Comparison of ENCODE assay signal across 25 cellular contexts in genomic region chr5:42315214-42315613, GRCh38.
"Had no signal": no experiment of that assay in that cellular context is flagged by ENCODE, and none has a peak within 500 bp of the region (broad histone marks: within the 10 kb centered on the region; RNA-seq: fewer than 3 reads in every experiment).

No MANE protein-coding gene starts in this region.

- H3K4me3 Mint-ChIP-seq: dendritic cell treated with granulocyte-macrophage colony-stimulating factor and Interleukin-4, amounts not matched to agents 40 ng/mL and 50 ng/mL, for 4 days; effector memory CD8-positive, alpha-beta T cell; endodermal cell; mesothelial cell of epicardium; naive B cell had no signal

- H3K4me1 Mint-ChIP-seq: endodermal cell, mesothelial cell of epicardium, naive B cell had no signal

- H3K27ac Mint-ChIP-seq: dendritic cell treated with granulocyte-macrophage colony-stimulating factor and Interleukin-4, amounts not matched to agents 40 ng/mL and 50 ng/mL, for 4 days; effector memory CD8-positive, alpha-beta T cell; endodermal cell; mesothelial cell of epicardium; naive B cell had no signal

- H3K27me3 ChIP-seq: colonic mucosa, esophagus squamous epithelium, gastrocnemius medialis, heart right ventricle, left lung had no signal

- H3K4me3 ChIP-seq: colonic mucosa, esophagus squamous epithelium, gastrocnemius medialis, heart right ventricle, left lung, lower lobe of right lung, mucosa of descending colon had no signal

- H3K27me3 Mint-ChIP-seq: dendritic cell treated with granulocyte-macrophage colony-stimulating factor and Interleukin-4, amounts not matched to agents 40 ng/mL and 50 ng/mL, for 4 days; naive B cell had no signal

- H3K9me3 ChIP-seq: colonic mucosa, gastrocnemius medialis had no signal

- H3K36me3 ChIP-seq: colonic mucosa, esophagus squamous epithelium, gastrocnemius medialis, heart right ventricle, left lung, lower lobe of right lung had no signal

- ATAC-seq: effector memory CD8-positive, alpha-beta T cell; esophagus mucosa; gastrocnemius medialis; heart right ventricle; left cardiac atrium; left lung; left ventricle myocardium superior; lower lobe of right lung; mucosa of descending colon had no signal

- H3K27ac ChIP-seq: colonic mucosa, epithelial cell of prostate, esophagus squamous epithelium, gastrocnemius medialis, heart right ventricle, left lung, lower lobe of right lung had no signal

- DNase-seq: colonic mucosa; cortex of kidney; effector CD8-positive, alpha-beta T cell; effector memory CD8-positive, alpha-beta T cell; endodermal cell; erythroblast; esophagus squamous epithelium; foreskin fibroblast; foreskin melanocyte; gastrocnemius medialis; glutamatergic neuron; head of caudate nucleus; heart right ventricle; hippocampal formation; left cardiac atrium; left lung; left ventricle myocardium superior; lower lobe of right lung; mesenchymal stem cell; mucosa of descending colon; naive B cell had no signal

- H3K4me1 ChIP-seq: colonic mucosa, esophagus squamous epithelium, gastrocnemius medialis, heart right ventricle, left lung, lower lobe of right lung had no signal
